Comparison of ENCODE assay signal across 14 cellular contexts in the genomic region with DNA sequence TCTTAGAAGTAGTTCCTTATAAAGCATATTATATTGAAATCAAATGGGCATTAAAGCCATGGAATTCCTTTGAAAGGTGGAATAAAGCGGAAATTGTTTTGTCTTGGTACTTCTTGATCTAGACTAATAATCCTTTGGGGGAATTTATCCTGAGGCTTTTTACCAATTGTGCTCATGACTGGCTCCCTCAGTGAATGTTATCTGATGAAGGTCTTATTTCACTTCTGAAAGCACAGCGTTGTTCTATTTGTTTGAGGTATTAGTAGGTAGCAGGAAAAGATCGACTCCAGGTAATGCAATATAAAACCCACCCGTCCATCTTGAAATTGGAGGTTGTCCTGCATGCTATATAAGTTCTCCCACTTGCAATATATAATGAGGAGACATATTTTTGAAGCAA.
"Had no signal": no experiment of that assay in that cellular context is flagged by ENCODE, and none has a peak within 500 bp of the region (broad histone marks: within the 10 kb centered on the region; RNA-seq: fewer than 3 reads in every experiment).

No MANE protein-coding gene starts in this region.

- H3K27ac ChIP-seq: gastroesophageal sphincter, right atrium auricular region, tibial artery, vagina had no signal

- H3K36me3 ChIP-seq: gastroesophageal sphincter, right atrium auricular region, tibial artery, vagina had no signal

- H3K4me3 ChIP-seq: gastroesophageal sphincter, right atrium auricular region, skin epidermis, tibial artery, vagina had no signal

- DNase-seq: activated CD4-positive, alpha-beta T cell treated with anti-CD3 and anti-CD28 coated beads for 36 hours; activated naive CD4-positive, alpha-beta T cell treated with anti-CD3 and anti-CD28 coated beads, Interleukin-2, amount 50 U/mL, for 16 hours; anterior cingulate cortex; kidney; midbrain; posterior cingulate gyrus; SW 1271; T-helper 9 cell; tibial artery had no signal

- H3K27me3 ChIP-seq: gastroesophageal sphincter, right atrium auricular region, tibial artery, vagina had no signal

- H3K9me3 ChIP-seq: gastroesophageal sphincter, right atrium auricular region, tibial artery, vagina had no signal

- ATAC-seq: gastroesophageal sphincter; stimulated activated memory B cell treated with anti-CD40 and anti-IgM and Interleukin-4, amounts not matched to agents 10 μg/mL and 1 μg/mL and 100 μg/mL, for 72 hours had no signal
